In genomic region chr9:17725399-17726010, GRCh38 we compare ENCODE assay signal across 23 cellular contexts.
"Had no signal": no experiment of that assay in that cellular context is flagged by ENCODE, and none has a peak within 500 bp of the region (broad histone marks: within the 10 kb centered on the region; RNA-seq: fewer than 3 reads in every experiment).

No MANE protein-coding gene starts in this region.

- H3K9me3 ChIP-seq: neutrophil, ovary, psoas muscle, thoracic aorta had no signal

- ATAC-seq: activated CD4-positive, CD25-positive, alpha-beta regulatory T cell treated with anti-CD3 and anti-CD28 coated beads, Interleukin-2, amount 50 U/mL, for 24 hours; activated naive CD8-positive, alpha-beta T cell treated with anti-CD3 and anti-CD28 coated beads, Interleukin-2, amount 50 U/mL, for 24 hours; activated T-cell treated with anti-CD3 and anti-CD28 coated beads, Interleukin-2, amount 50 U/mL, for 72 hours; foreskin keratinocyte; psoas muscle had no signal

- H3K79me2 ChIP-seq: hepatocyte had no signal

- H3K4me2 ChIP-seq: hepatocyte had no signal

- DNase-seq: activated CD4-positive, alpha-beta memory T cell treated with anti-CD3 and anti-CD28 coated beads, Interleukin-2, amount 10 ng/mL, durations not matched to agents 7 days and 5 days; activated CD4-positive, alpha-beta T cell treated with anti-CD3 and anti-CD28 coated beads, Interleukin-2, amount 10 ng/mL, durations not matched to agents 24 days and 14 days; activated effector memory CD4-positive, alpha-beta T cell treated with anti-CD3 and anti-CD28 coated beads, Interleukin-2, amount 50 U/mL, for 16 hours; activated naive CD4-positive, alpha-beta T cell treated with anti-CD3 and anti-CD28 coated beads, Interleukin-2, amount 10 ng/mL, durations not matched to agents 7 days and 5 days; activated naive CD8-positive, alpha-beta T cell treated with anti-CD3 and anti-CD28 coated beads, Interleukin-2, amount 50 U/mL, for 24 hours; activated T-cell treated with anti-CD3 and anti-CD28 coated beads, Interleukin-2, amount 50 U/mL, for 72 hours; effector memory CD4-positive, alpha-beta T cell; foreskin keratinocyte; immature natural killer cell; kidney glomerular epithelial cell; left ventricle myocardium inferior; ovary; psoas muscle; stimulated activated CD4-positive, alpha-beta T cell treated with anti-CD3 and anti-CD28 coated beads, Interleukin-4, amount 100 ng/mL, for 24 hours; stimulated activated naive CD4-positive, alpha-beta T cell treated with Interleukin-2 at 50 U/mL for 16 hours had no signal

- H3K36me3 ChIP-seq: cardiac muscle cell, left ventricle myocardium inferior, neutrophil, ovary, right atrium auricular region, thoracic aorta, vagina had no signal

- H3K27me3 ChIP-seq: cardiac muscle cell, foreskin keratinocyte, hepatocyte, neutrophil, ovary, right atrium auricular region, vagina had no signal

- H2AFZ ChIP-seq: hepatocyte had no signal

- H3K4me1 ChIP-seq: foreskin keratinocyte, left ventricle myocardium inferior, psoas muscle, right atrium auricular region, vagina had no signal

- H3K4me3 ChIP-seq: cardiac muscle cell, hepatocyte, left ventricle myocardium inferior, ovary, psoas muscle, right atrium auricular region, thoracic aorta, vagina had no signal

- H3K27ac ChIP-seq: cardiac muscle cell, foreskin keratinocyte, hepatocyte, left ventricle myocardium inferior, neutrophil, ovary, psoas muscle, right atrium auricular region, thoracic aorta, vagina, VCaP had no signal
